18 cellular contexts compared by ENCODE assay signal in genomic region chr7:55527314-55527713, GRCh38. TPM values are rescaled to one million over a fixed set of nuclear protein-coding genes. Genes with fewer than 3 reads are reported as not detected.
DNase-seq lines count a peak whose midpoint lies in the region; ATAC-seq and TF ChIP-seq lines count a peak whose summit lies in the region.
"Had no signal": no experiment of that assay in that cellular context is flagged by ENCODE, and none has a peak within 500 bp of the region (broad histone marks: within the 10 kb centered on the region; RNA-seq: fewer than 3 reads in every experiment).

No MANE protein-coding gene starts in this region.

- H3K36me3 ChIP-seq in ascending aorta: no peaks in the 10 kb centered on the region
- H3K36me3 ChIP-seq: tibial nerve had no signal

- intact Hi-C loops in activated B cell treated with CpG ODN at 0.5 μM for 24 hours (cut with micrococcal nuclease): loop anchor here (2.0 kb wide), 1 partner anchor 17 kb away; no protein-coding TSS in a partner anchor
- intact Hi-C loops in ascending aorta (cut with DNase I): loop anchor here (10.0 kb wide), 1 partner anchor 47 kb away; the partner anchor contains the start of gene VOPP1

- CTCF ChIA-PET in activated B cell treated with CpG ODN at 0.5 μM for 24 hours (lab: Charles Lee): no interaction called here

- peaks cover 7 to 16% of the 10 kb centered on the region in 2 donors for H3K4me1 ChIP-seq in ascending aorta

- peaks cover 53% of the 10 kb centered on the region for H3K36me3 Mint-ChIP-seq in activated B cell treated with CpG ODN at 0.5 μM for 24 hours (ENCODE audit: low read depth)
- H3K36me3 Mint-ChIP-seq in stimulated activated naive B cell treated with anti-CD40 and anti-IgM and Interleukin-4, amounts not matched to agents 10 μg/mL and 1 μg/mL and 100 μg/mL, for 72 hours: peaks cover 31 to 44% of the 10 kb centered on the region in 2 donors

- no peak overlapping the region for H3K27ac ChIP-seq in ascending aorta
- H3K27ac ChIP-seq: A549 had no signal

- POLR2A ChIA-PET in activated B cell treated with CpG ODN at 0.5 μM for 24 hours (lab: Charles Lee): interaction anchor here (1.2 to 4.2 kb wide), 7 partner anchors 8 to 83 kb away, joined by 3 to 24 read pairs (median 6); no protein-coding TSS in a partner anchor

- H3K4me1 Mint-ChIP-seq in activated B cell treated with CpG ODN at 0.5 μM for 24 hours: peaks cover 91% of the 10 kb centered on the region
- H3K4me1 Mint-ChIP-seq in stimulated activated naive B cell treated with anti-CD40 and anti-IgM and Interleukin-4, amounts not matched to agents 10 μg/mL and 1 μg/mL and 100 μg/mL, for 72 hours: peaks cover 55 to 83% of the 10 kb centered on the region in 2 donors

- ATAC-seq in activated B cell treated with CpG ODN at 0.5 μM for 24 hours (ENCODE audit: low read depth) (peak; percentile 29), GM18517 (IDR thresholded peaks at IDR 0.05; ENCODE audit: unreplicated experiment) (no peak)
- peak; percentile 35 to 36 for ATAC-seq in stimulated activated naive B cell treated with anti-CD40 and anti-IgM and Interleukin-4, amounts not matched to agents 10 μg/mL and 1 μg/mL and 100 μg/mL, for 72 hours (replicated peaks)
- ATAC-seq: A549 had no signal

- no peak overlapping the region for H3K4me3 ChIP-seq in ascending aorta
- H3K4me3 ChIP-seq: A549, tibial nerve had no signal

- H3K27ac Mint-ChIP-seq in activated B cell treated with CpG ODN at 0.5 μM for 24 hours: peak overlapping the region; percentile 92
- peak overlapping the region; percentile 87 for H3K27ac Mint-ChIP-seq in stimulated activated naive B cell treated with anti-CD40 and anti-IgM and Interleukin-4, amounts not matched to agents 10 μg/mL and 1 μg/mL and 100 μg/mL, for 72 hours
- H3K27ac Mint-ChIP-seq: T-helper 17 cell had no signal

- no peaks in the 10 kb centered on the region for H3K9me3 ChIP-seq in ascending aorta
- H3K9me3 ChIP-seq: A549, tibial nerve had no signal

- peaks cover 3% of the 10 kb centered on the region for H3K9me3 Mint-ChIP-seq in activated B cell treated with CpG ODN at 0.5 μM for 24 hours
- peaks cover 0 to 3% of the 10 kb centered on the region in 2 donors for H3K9me3 Mint-ChIP-seq in stimulated activated naive B cell treated with anti-CD40 and anti-IgM and Interleukin-4, amounts not matched to agents 10 μg/mL and 1 μg/mL and 100 μg/mL, for 72 hours
- H3K9me3 Mint-ChIP-seq: CD8-positive, alpha-beta memory T cell had no signal

- H3K27me3 ChIP-seq in ascending aorta: no peaks in the 10 kb centered on the region
- H3K27me3 ChIP-seq: tibial nerve had no signal

- TF ChIP-seq CTCF in activated B cell treated with CpG ODN at 0.5 μM for 24 hours (IDR thresholded peaks at IDR 0.05) (no peak), ascending aorta (IDR thresholded peaks at IDR 0.05) (no peak)

- no peaks in the 10 kb centered on the region for H3K27me3 Mint-ChIP-seq in activated B cell treated with CpG ODN at 0.5 μM for 24 hours
- H3K27me3 Mint-ChIP-seq in stimulated activated naive B cell treated with anti-CD40 and anti-IgM and Interleukin-4, amounts not matched to agents 10 μg/mL and 1 μg/mL and 100 μg/mL, for 72 hours: no peaks in the 10 kb centered on the region
- H3K27me3 Mint-ChIP-seq: CD8-positive, alpha-beta memory T cell; T-helper 17 cell had no signal

- peak overlapping the region; percentile 74 for H3K4me3 Mint-ChIP-seq in activated B cell treated with CpG ODN at 0.5 μM for 24 hours
- peak overlapping the region; percentile 50 to 65 for H3K4me3 Mint-ChIP-seq in stimulated activated naive B cell treated with anti-CD40 and anti-IgM and Interleukin-4, amounts not matched to agents 10 μg/mL and 1 μg/mL and 100 μg/mL, for 72 hours
- H3K4me3 Mint-ChIP-seq: CD8-positive, alpha-beta memory T cell; T-helper 17 cell had no signal

- DNase-seq in NCI-H146 (lab: John Stamatoyannopoulos, UW) (peak; percentile 29), NCI-H146 treated with DMSO at 0.1 percent for 48 hours (lab: John Stamatoyannopoulos, UW; ENCODE audit: unreplicated experiment) (no peak), NCI-H2107 treated with DMSO at 0.1 percent for 48 hours (lab: John Stamatoyannopoulos, UW; ENCODE audit: unreplicated experiment) (peak; percentile 94), activated B cell treated with CpG ODN at 0.5 μM for 24 hours (no peak), nucleus accumbens (lab: John Stamatoyannopoulos, UW) (no peak), ascending aorta (ENCODE audit: low spot score in 2 of 2) (no peak)
- DNase-seq in stimulated activated naive B cell treated with anti-CD40 and anti-IgM and Interleukin-4, amounts not matched to agents 10 μg/mL and 1 μg/mL and 100 μg/mL, for 72 hours: no peak
- DNase-seq: activated CD4-positive, CD25-positive, alpha-beta regulatory T cell; CD8-positive, alpha-beta memory T cell; cortex of kidney; HCEC 1CT; IMR-90; kidney; stimulated activated CD4-positive, alpha-beta T cell treated with anti-CD3 and anti-CD28 coated beads, Interleukin-4, amount 100 ng/mL, for 24 hours; T-helper 17 cell had no signal

RNA-seq across cellular contexts. Expression of gene VOPP1, which starts 45.0 kb away (rescaled TPM):
- total RNA-seq in activated B cell treated with CpG ODN at 0.5 μM for 24 hours: 403 and 438 TPM in 2 replicates
- total RNA-seq in ascending aorta: 78.8 TPM

Comparison
In these comparisons a context has a peak if more than half of its experiments do, and no peak if none do; other contexts are left out.
1. DNase-seq: peak in NCI-H146 (single experiment) and NCI-H2107 treated with DMSO at 0.1 percent for 48 hours (single experiment); none in NCI-H146 treated with DMSO at 0.1 percent for 48 hours (single experiment), activated B cell treated with CpG ODN at 0.5 μM for 24 hours (single experiment), stimulated activated naive B cell treated with anti-CD40 and anti-IgM and Interleukin-4, amounts not matched to agents 10 μg/mL and 1 μg/mL and 100 μg/mL, for 72 hours (single experiment), nucleus accumbens (0 of 56) and ascending aorta (0 of 2).